ENCODE assay signal across 17 cellular contexts in genomic region chr3:122533480-122533879, GRCh38. TPM values are rescaled to one million over a fixed set of nuclear protein-coding genes. Genes with fewer than 3 reads are reported as not detected.
DNase-seq lines count a peak whose midpoint lies in the region; ATAC-seq and TF ChIP-seq lines count a peak whose summit lies in the region.
"Had no signal": no experiment of that assay in that cellular context is flagged by ENCODE, and none has a peak within 500 bp of the region (broad histone marks: within the 10 kb centered on the region; RNA-seq: fewer than 3 reads in every experiment).

No MANE protein-coding gene starts in this region.

- H3K4me3 Mint-ChIP-seq in activated CD8-positive, alpha-beta memory T cell treated with anti-CD3 and anti-CD28 coated beads, Interleukin-2, amount 10 ng/mL, durations not matched to agents 7 days and 5 days: no peak overlapping the region
- no peak overlapping the region for H3K4me3 Mint-ChIP-seq in central memory CD8-positive, alpha-beta T cell
- H3K4me3 Mint-ChIP-seq: immature natural killer cell had no signal

- no peak overlapping the region for H4K5ac ChIP-seq in IMR-90 (ENCODE audit: low read depth, low read length)

- no peaks in the 10 kb centered on the region for H3K79me1 ChIP-seq in IMR-90 (ENCODE audit: low read depth in 1 of 2, low read length in 2 of 2)

- no peak overlapping the region for H3K27ac ChIP-seq in IMR-90 (ENCODE audit: insufficient read depth, low read length)
- H3K27ac ChIP-seq: brain microvascular endothelial cell, dorsolateral prefrontal cortex, lower lobe of right lung, ovary, SK-N-MC had no signal

- H3K9ac ChIP-seq in IMR-90 (ENCODE audit: low read depth, low read length): no peak overlapping the region

- no peaks in the 10 kb centered on the region for H3K4me1 ChIP-seq in IMR-90 (ENCODE audit: control insufficient read depth, insufficient read depth, low read length)
- H3K4me1 ChIP-seq in mucosa of descending colon (ENCODE audit: low read depth): no peaks in the 10 kb centered on the region

- no peak for TF ChIP-seq RAD21 in IMR-90 (IDR thresholded peaks at IDR 0.05; ENCODE audit: low read length)

- H2AK9ac ChIP-seq in IMR-90 (replicated peaks; ENCODE audit: low read depth, low read length, poor library complexity): no peak overlapping the region

- WGBS in IMR-90 (ENCODE audit: extremely low coverage in 2 of 2, insufficient read length in 1 of 2), 2 experiments: no CpG with 5 or more reads among the region's 2 CpGs

- no peaks in the 10 kb centered on the region for H3K9me3 Mint-ChIP-seq in activated CD8-positive, alpha-beta memory T cell treated with anti-CD3 and anti-CD28 coated beads, Interleukin-2, amount 10 ng/mL, durations not matched to agents 7 days and 5 days (ENCODE audit: low read depth)
- H3K9me3 Mint-ChIP-seq in central memory CD8-positive, alpha-beta T cell: no peaks in the 10 kb centered on the region
- H3K9me3 Mint-ChIP-seq: immature natural killer cell had no signal

- H4K91ac ChIP-seq in IMR-90 (ENCODE audit: insufficient read depth, low read depth, low read length): no peak overlapping the region

- no peak overlapping the region for H4K8ac ChIP-seq in IMR-90 (ENCODE audit: low read depth in 2 of 2, low read length in 2 of 2)

- H2BK15ac ChIP-seq in IMR-90 (ENCODE audit: low read depth, low read length): no peak overlapping the region

- in situ Hi-C loops in IMR-90 (cut with MboI; ENCODE audit: low sequenced_read_pairs): no loop called here

- TF ChIP-seq POLR2A in IMR-90 (IDR thresholded peaks at IDR 0.05; ENCODE audit: low read depth, low read length): no peak

- peaks cover 57% of the 10 kb centered on the region for H3K4me1 Mint-ChIP-seq in activated CD8-positive, alpha-beta memory T cell treated with anti-CD3 and anti-CD28 coated beads, Interleukin-2, amount 10 ng/mL, durations not matched to agents 7 days and 5 days
- peaks cover 5% of the 10 kb centered on the region for H3K4me1 Mint-ChIP-seq in central memory CD8-positive, alpha-beta T cell

- H3K36me3 ChIP-seq in IMR-90 (ENCODE audit: control insufficient read depth, insufficient read depth, low read length): peaks cover 12% of the 10 kb centered on the region
- H3K36me3 ChIP-seq in mucosa of descending colon (ENCODE audit: low read depth): no peaks in the 10 kb centered on the region
- H3K36me3 ChIP-seq: ovary had no signal

- H3K4me2 ChIP-seq in IMR-90 (ENCODE audit: low read depth, low read length): no peak overlapping the region

- H2BK120ac ChIP-seq in IMR-90 (ENCODE audit: low read depth, low read length): no peak overlapping the region

- peaks cover 81% of the 10 kb centered on the region for H3K36me3 Mint-ChIP-seq in activated CD8-positive, alpha-beta memory T cell treated with anti-CD3 and anti-CD28 coated beads, Interleukin-2, amount 10 ng/mL, durations not matched to agents 7 days and 5 days
- H3K36me3 Mint-ChIP-seq in central memory CD8-positive, alpha-beta T cell (ENCODE audit: insufficient read depth): peaks cover 55% of the 10 kb centered on the region

- H3K9me1 ChIP-seq in IMR-90 (ENCODE audit: insufficient read depth, low read length): peaks cover 4% of the 10 kb centered on the region; the same call in 1 of the 2 replicates

- POLR2A ChIA-PET in IMR-90 (lab: Charles Lee; ENCODE audit: unreplicated experiment): no interaction called here

- no peak overlapping the region for H3K4ac ChIP-seq in IMR-90 (ENCODE audit: low read depth, low read length)

- H2BK20ac ChIP-seq in IMR-90 (ENCODE audit: low read depth, low read length): no peak overlapping the region

- no TSS peak for BruUV-seq in IMR-90 (replicated peaks; lab: Mats Ljungman, UMichigan)

- no peak for DNase-seq in activated CD8-positive, alpha-beta memory T cell treated with anti-CD3 and anti-CD28 coated beads, Interleukin-2, amount 10 ng/mL, durations not matched to agents 7 days and 5 days
- no peak for DNase-seq in activated CD8-positive, alpha-beta memory T cell treated with anti-CD3 and anti-CD28 coated beads, Interleukin-2, amount 50 U/mL, for 48 hours
- DNase-seq in IMR-90 (no peak), SIG-M5 treated with dmso at 0.1 percent for 504 hours (lab: John Stamatoyannopoulos, UW; ENCODE audit: unreplicated experiment) (no peak), mucosa of descending colon (no peak)
- no peak for DNase-seq in central memory CD8-positive, alpha-beta T cell (ENCODE audit: low spot score in 2 of 2)
- DNase-seq: DMS79, dorsolateral prefrontal cortex, immature natural killer cell, lower lobe of right lung, NCI-H1092, NCI-H2107, ovary had no signal

- intact Hi-C loops in IMR-90 (cut with micrococcal nuclease): no loop called here
- intact Hi-C loops in mucosa of descending colon (cut with DNase I, micrococcal nuclease): no loop called here

- H3K4me3 ChIP-seq in IMR-90 (ENCODE audit: insufficient read depth, low read depth, low read length) (no peak overlapping the region), mucosa of descending colon (no peak overlapping the region)
- H3K4me3 ChIP-seq: dorsolateral prefrontal cortex, lower lobe of right lung, ovary, SK-N-MC had no signal

- no peak overlapping the region for H2BK5ac ChIP-seq in IMR-90 (ENCODE audit: low read depth, low read length, poor library complexity, severe bottlenecking)

- no peaks in the 10 kb centered on the region for H4K20me1 ChIP-seq in IMR-90 (ENCODE audit: insufficient read depth, low read length)

- no peak overlapping the region for H3K23ac ChIP-seq in IMR-90 (ENCODE audit: low read depth, low read length)

- H3K9me3 ChIP-seq in IMR-90 (ENCODE audit: control insufficient read depth, insufficient read depth, low read length) (no peaks in the 10 kb centered on the region), mucosa of descending colon (no peaks in the 10 kb centered on the region)
- H3K9me3 ChIP-seq: lower lobe of right lung, ovary had no signal

- no peaks in the 10 kb centered on the region for H3K27me3 ChIP-seq in IMR-90 (ENCODE audit: control insufficient read depth, insufficient read depth, low read length)
- H3K27me3 ChIP-seq: brain microvascular endothelial cell, dorsolateral prefrontal cortex, ovary had no signal

- ATAC-seq in activated CD8-positive, alpha-beta memory T cell treated with anti-CD3 and anti-CD28 coated beads, Interleukin-2, amount 10 ng/mL, durations not matched to agents 7 days and 5 days: peak; percentile 2
- ATAC-seq in GM19395 (IDR thresholded peaks at IDR 0.05; ENCODE audit: unreplicated experiment) (peak; percentile 13), IMR-90 (ENCODE audit: low read depth) (peak; percentile 25; the same call in 1 of the 2 replicates), mucosa of descending colon (no peak), GM21381 (IDR thresholded peaks at IDR 0.05; ENCODE audit: unreplicated experiment) (no peak)
- ATAC-seq in central memory CD8-positive, alpha-beta T cell (replicated peaks; ENCODE audit: extremely low read depth, poor library complexity, severe bottlenecking): no peak

- H3K27me3 Mint-ChIP-seq in activated CD8-positive, alpha-beta memory T cell treated with anti-CD3 and anti-CD28 coated beads, Interleukin-2, amount 10 ng/mL, durations not matched to agents 7 days and 5 days: no peaks in the 10 kb centered on the region
- no peaks in the 10 kb centered on the region for H3K27me3 Mint-ChIP-seq in central memory CD8-positive, alpha-beta T cell

- TF ChIP-seq CTCF in IMR-90 (conservative IDR thresholded peaks at IDR 0.05; ENCODE audit: low read depth, low read length) (no peak), mucosa of descending colon (IDR thresholded peaks at IDR 0.05) (no peak)

- H3K56ac ChIP-seq in IMR-90 (ENCODE audit: extremely low read depth, insufficient read depth, low read length): no peak overlapping the region

- H3K18ac ChIP-seq in IMR-90 (ENCODE audit: low read depth, low read length): no peak overlapping the region

- CTCF ChIA-PET in activated CD8-positive, alpha-beta memory T cell treated with anti-CD3 and anti-CD28 coated beads, Interleukin-2, amount 10 ng/mL, durations not matched to agents 7 days and 5 days (lab: Charles Lee): interaction anchor here (0.6 to 1.8 kb wide), 6 partner anchors 19 to 654 kb away, joined by 3 read pairs; partner anchors contain the start of gene KPNA1
- CTCF ChIA-PET in IMR-90 (lab: Yijun Ruan, JAX): interaction anchor here (0.6 kb wide), 1 partner anchor 13 kb away, joined by 5 read pairs; no protein-coding TSS in a partner anchor

- dilution Hi-C loops in IMR-90 (cut with HindIII; ENCODE audit: low sequenced_read_pairs, unreplicated experiment): no loop called here

- no peak overlapping the region for H3K27ac Mint-ChIP-seq in activated CD8-positive, alpha-beta memory T cell treated with anti-CD3 and anti-CD28 coated beads, Interleukin-2, amount 10 ng/mL, durations not matched to agents 7 days and 5 days
- peak overlapping the region; percentile 1 for H3K27ac Mint-ChIP-seq in central memory CD8-positive, alpha-beta T cell (ENCODE audit: low read depth)

- no peak overlapping the region for H2AK5ac ChIP-seq in IMR-90 (ENCODE audit: low read depth, low read length)

- H3K14ac ChIP-seq in IMR-90 (replicated peaks; ENCODE audit: low read depth, low read length): no peak overlapping the region

- H2AFZ ChIP-seq in IMR-90 (replicated peaks; ENCODE audit: low read length, poor library complexity): no peak overlapping the region

RNA-seq across cellular contexts. Expression of gene KPNA1, which starts 18.7 kb away (rescaled TPM):
- total RNA-seq in activated CD8-positive, alpha-beta memory T cell treated with anti-CD3 and anti-CD28 coated beads, Interleukin-2, amount 10 ng/mL, durations not matched to agents 7 days and 5 days: 10 to 100 TPM; 45.2 to 65.6 TPM
- total RNA-seq in IMR-90 (2012; rRNA removed) (53.3 and 112 TPM in 2 replicates), mucosa of descending colon (10 to 100 TPM; 43.3 to 80.2 (median 48.8) TPM)
- 27.6 and 30.6 TPM in 2 replicates for polyA plus RNA-seq in IMR-90 (2012; rRNA removed)
- 8.3 and 20.0 TPM in 2 replicates for polyA plus RNA-seq in IMR-90 (2012; cell fraction: cytosol; rRNA removed)
- polyA plus RNA-seq in IMR-90 (2012; cell fraction: nucleus; rRNA removed; ENCODE audit: low replicate concordance): 5.5 and 27.1 TPM in 2 replicates

RNA-seq across cellular contexts. Expression of gene PARP9, which starts 30.6 kb away (rescaled TPM):
- total RNA-seq in activated CD8-positive, alpha-beta memory T cell treated with anti-CD3 and anti-CD28 coated beads, Interleukin-2, amount 10 ng/mL, durations not matched to agents 7 days and 5 days: 100 to 1,000 TPM in 1 of 2 experiments, 10 to 100 TPM in 1; 91.8 to 147 TPM
- 7.7 and 8.6 TPM in 2 replicates for total RNA-seq in IMR-90 (2012; rRNA removed)
- 5.5 and 6.7 TPM in 2 replicates for polyA plus RNA-seq in IMR-90 (2012; rRNA removed)
- polyA plus RNA-seq in IMR-90 (2012; cell fraction: cytosol; rRNA removed): 1.9 and 2.1 TPM in 2 replicates
- 1.3 and 9.0 TPM in 2 replicates for polyA plus RNA-seq in IMR-90 (2012; cell fraction: nucleus; rRNA removed; ENCODE audit: low replicate concordance)
- 10 to 100 TPM; 32.2 to 51.1 (median 44.7) TPM for total RNA-seq in mucosa of descending colon

RNA-seq across cellular contexts. Expression of gene DTX3L, which starts 30.7 kb away (rescaled TPM):
- 100 to 1,000 TPM; 108 to 138 TPM for total RNA-seq in activated CD8-positive, alpha-beta memory T cell treated with anti-CD3 and anti-CD28 coated beads, Interleukin-2, amount 10 ng/mL, durations not matched to agents 7 days and 5 days
- total RNA-seq in IMR-90 (2012; rRNA removed): 7.9 and 8.9 TPM in 2 replicates
- polyA plus RNA-seq in IMR-90 (2012; rRNA removed): 3.0 and 4.1 TPM in 2 replicates
- 1.5 and 2.4 TPM in 2 replicates for polyA plus RNA-seq in IMR-90 (2012; cell fraction: cytosol; rRNA removed)
- polyA plus RNA-seq in IMR-90 (2012; cell fraction: nucleus; rRNA removed; ENCODE audit: low replicate concordance): 0.60 and 2.5 TPM in 2 replicates
- total RNA-seq in mucosa of descending colon: 10 to 100 TPM; 56.0 to 68.3 (median 59.9) TPM

RNA-seq across cellular contexts. Expression of gene PARP15, which starts 44.0 kb away (rescaled TPM):
- total RNA-seq in activated CD8-positive, alpha-beta memory T cell treated with anti-CD3 and anti-CD28 coated beads, Interleukin-2, amount 10 ng/mL, durations not matched to agents 7 days and 5 days: 10 to 100 TPM; 36.1 to 40.6 TPM
- total RNA-seq in IMR-90 (2012; rRNA removed) (not detected in 2 replicates), mucosa of descending colon (1 to 10 TPM; 1.2 to 2.0 (median 1.4) TPM)
- polyA plus RNA-seq in IMR-90 (2012; rRNA removed): 0.03 and 0.10 TPM in 2 replicates
- polyA plus RNA-seq in IMR-90 (2012; cell fraction: cytosol; rRNA removed): 0.03 TPM in 1 of 2 replicates, not detected in the other
- polyA plus RNA-seq in IMR-90 (2012; cell fraction: nucleus; rRNA removed; ENCODE audit: low replicate concordance): 0.08 and 0.57 TPM in 2 replicates

Comparison
In these comparisons a context has a peak if more than half of its experiments do, and no peak if none do; other contexts are left out.
1. ATAC-seq: peak in activated CD8-positive, alpha-beta memory T cell treated with anti-CD3 and anti-CD28 coated beads, Interleukin-2, amount 10 ng/mL, durations not matched to agents 7 days and 5 days (single experiment), GM19395 (single experiment) and IMR-90 (single experiment); none in central memory CD8-positive, alpha-beta T cell (single experiment), mucosa of descending colon (single experiment) and GM21381 (single experiment).